37 cellular contexts compared by ENCODE assay signal in genomic region chr14:97813556-97813955, GRCh38.
"Had no signal": no experiment of that assay in that cellular context is flagged by ENCODE, and none has a peak within 500 bp of the region (broad histone marks: within the 10 kb centered on the region; RNA-seq: fewer than 3 reads in every experiment).

No MANE protein-coding gene starts in this region.

- H3K36me3 ChIP-seq: MG63 had no signal

- H3K4me3 ChIP-seq: MG63 had no signal

- H3K9me3 ChIP-seq: MG63 had no signal

- DNase-seq: Karpas-422, Kasumi-1, MG63, MM.1S, MV-4-11, NCI-H1048, NCI-H1092, NCI-H1092 treated with DMSO at 0.1 percent for 48 hours, NCI-H1105, NCI-H1105 treated with DMSO at 0.1 percent for 48 hours, NCI-H1417, NCI-H1417 treated with DMSO at 0.1 percent for 48 hours, NCI-H1436, NCI-H1436 treated with DMSO at 0.1 percent for 48 hours, NCI-H146, NCI-H1694, NCI-H1694 treated with DMSO at 0.1 percent for 48 hours, NCI-H187, NCI-H187 treated with DMSO at 0.1 percent for 48 hours, NCI-H1930, NCI-H2029, NCI-H2029 treated with DMSO at 0.1 percent for 48 hours, NCI-H2081, NCI-H2081 treated with DMSO at 0.1 percent for 48 hours, NCI-H2107, NCI-H2171, NCI-H2171 treated with DMSO at 0.1 percent for 48 hours, NCI-H2227 treated with DMSO at 0.1 percent for 48 hours, NCI-H226, NCI-H345, NCI-H446, NCI-H446 treated with DMSO at 0.1 percent for 48 hours, NCI-H510A, NCI-H510A treated with DMSO at 0.1 percent for 48 hours, NCI-H524, NCI-H524 treated with DMSO at 0.1 percent for 48 hours, NCI-H526 had no signal
